ENCODE assay signal across 14 cellular contexts in genomic region chr16:89373355-89374110, GRCh38.
DNase-seq lines count a peak whose midpoint lies in the region; ATAC-seq, FAIRE-seq and TF ChIP-seq lines count a peak whose summit lies in the region.
"Had no signal": no experiment of that assay in that cellular context is flagged by ENCODE, and none has a peak within 500 bp of the region (broad histone marks: within the 10 kb centered on the region; RNA-seq: fewer than 3 reads in every experiment).

No MANE protein-coding gene starts in this region.

- intact Hi-C loops in left ventricle myocardium inferior (cut with micrococcal nuclease) (no loop called here), pancreas (cut with DNase I) (no loop called here)

- POLR2A ChIA-PET in HEK293T (lab: Yijun Ruan, JAX) = interaction anchor here (1.3 kb wide), 1 partner anchor 14 kb away, joined by 4 read pairs; no protein-coding TSS in a partner anchor

- no peaks in the 10 kb centered on the region for H3K27me3 ChIP-seq in left ventricle myocardium inferior (ENCODE audit: low read depth)
- no peaks in the 10 kb centered on the region for H3K27me3 ChIP-seq in pancreas
- H3K27me3 ChIP-seq: breast epithelium, testis had no signal

- in situ Hi-C loops in astrocyte of the spinal cord (cut with HindIII; ENCODE audit: low sequenced_read_pairs) = no loop called here

- no peaks in the 10 kb centered on the region for H3K36me3 ChIP-seq in left ventricle myocardium inferior
- no peaks in the 10 kb centered on the region for H3K36me3 ChIP-seq in pancreas
- H3K36me3 ChIP-seq: breast epithelium had no signal

- FAIRE-seq in pancreas (lab: Jason Lieb, UNC) = no peak
- FAIRE-seq: H1 had no signal

- H3K9me3 ChIP-seq in left ventricle myocardium inferior (replicated peaks) (peaks cover 11% of the 10 kb centered on the region), pancreas (no peaks in the 10 kb centered on the region)
- H3K9me3 ChIP-seq: testis had no signal

- TF ChIP-seq CTCF in astrocyte of the spinal cord (IDR thresholded peaks at IDR 0.05; ENCODE audit: low read depth, low read length) (no peak), left ventricle myocardium inferior (IDR thresholded peaks at IDR 0.05; ENCODE audit: borderline replicate concordance) (no peak), pancreas (IDR thresholded peaks at IDR 0.05) (no peak)

- 85% methylated on average over 32 of the region's 32 CpGs for WGBS in pancreas, 2 donors

- DNase-seq in C1 segment of cervical spinal cord (lab: John Stamatoyannopoulos, UW) = peak in 9 of 14 donors; percentile 20 to 62 (median 45)
- DNase-seq in astrocyte of the spinal cord (ENCODE audit: low read depth, low spot score) = peak; percentile 89
- DNase-seq in left ventricle myocardium inferior = no peak
- DNase-seq in pancreas = peak in 1 of 6 donors; percentile 12
- no peak for DNase-seq in HEK293T (ENCODE audit: extremely low spot score)
- no peak for DNase-seq in activated CD4-positive, alpha-beta T cell treated with anti-CD3 and anti-CD28 coated beads for 1 hour
- no peak for DNase-seq in NCI-H1417 treated with DMSO at 0.1 percent for 48 hours (lab: John Stamatoyannopoulos, UW)
- DNase-seq: activated CD4-positive, alpha-beta T cell treated with anti-CD3 and anti-CD28 coated beads, Interleukin-2, amount 50 U/mL, for 48 hours; NCI-H2081 treated with DMSO at 0.1 percent for 48 hours; testis had no signal

- H3K4me3 ChIP-seq in astrocyte of the spinal cord (ENCODE audit: low read depth, low read length) (no peak overlapping the region), left ventricle myocardium inferior (no peak overlapping the region), pancreas (no peak overlapping the region)
- H3K4me3 ChIP-seq: breast epithelium, testis had no signal

- H3K27ac ChIP-seq in left ventricle myocardium inferior (replicated peaks) (peak overlapping the region; percentile 70), pancreas (no peak overlapping the region)
- H3K27ac ChIP-seq: breast epithelium, HL-60, testis had no signal

- CTCF ChIA-PET in HEK293T (lab: Yijun Ruan, JAX) = interaction anchor here (0.6 to 1.1 kb wide), 3 partner anchors 9 to 12 kb away, joined by 3 read pairs; no protein-coding TSS in a partner anchor

- peaks cover 90% of the 10 kb centered on the region for H3K4me1 ChIP-seq in left ventricle myocardium inferior
- H3K4me1 ChIP-seq in pancreas = peaks cover 0 to 17% (median 14%) of the 10 kb centered on the region in 3 donors

- ATAC-seq in pancreas = peak in 3 of 4 donors; percentile 29 to 57 (median 55)
- no peak for ATAC-seq in GM19324 (IDR thresholded peaks at IDR 0.05; ENCODE audit: low FRiP score, unreplicated experiment)

TF ChIP-seq in HEK293T, 16 proteins besides CTCF, POLR2A, EP300 and RAD21:
- no peak for TF ChIP-seq TARDBP (IDR thresholded peaks at IDR 0.05)
- no peak for TF ChIP-seq ZNF384 (IDR thresholded peaks at IDR 0.05)
- TF ChIP-seq SP1 (IDR thresholded peaks at IDR 0.05) = no peak
- no peak for TF ChIP-seq FOXK2 (IDR thresholded peaks at IDR 0.05)
- no peak for TF ChIP-seq SUZ12 (IDR thresholded peaks at IDR 0.05)
- no peak for TF ChIP-seq LEF1 (IDR thresholded peaks at IDR 0.05; ENCODE audit: borderline replicate concordance)
- TF ChIP-seq FOXM1 (IDR thresholded peaks at IDR 0.05; ENCODE audit: borderline replicate concordance) = no peak
- no peak for TF ChIP-seq ELF4 (IDR thresholded peaks at IDR 0.05)
- TF ChIP-seq NFRKB (IDR thresholded peaks at IDR 0.05) = no peak
- TF ChIP-seq PKNOX1 (IDR thresholded peaks at IDR 0.05) = no peak
- no peak for TF ChIP-seq CTBP1 (IDR thresholded peaks at IDR 0.05; ENCODE audit: borderline replicate concordance)
- no peak for TF ChIP-seq HDGF (IDR thresholded peaks at IDR 0.05; ENCODE audit: borderline replicate concordance)
- TF ChIP-seq FOXA1 (IDR thresholded peaks at IDR 0.05) = no peak
- no peak for TF ChIP-seq BHLHE40 (IDR thresholded peaks at IDR 0.05; ENCODE audit: borderline replicate concordance)

Comparison
In these comparisons a context has a peak if more than half of its experiments do, and no peak if none do; other contexts are left out.
1. DNase-seq: peak in C1 segment of cervical spinal cord (9 of 14) and astrocyte of the spinal cord (single experiment); none in left ventricle myocardium inferior (single experiment), HEK293T (single experiment), activated CD4-positive, alpha-beta T cell treated with anti-CD3 and anti-CD28 coated beads for 1 hour (single experiment) and NCI-H1417 treated with DMSO at 0.1 percent for 48 hours (single experiment).